ENCODE assay signal across 21 cellular contexts in genomic region chr15:99545605-99546004, GRCh38.
"Had no signal": no experiment of that assay in that cellular context is flagged by ENCODE, and none has a peak within 500 bp of the region (broad histone marks: within the 10 kb centered on the region; RNA-seq: fewer than 3 reads in every experiment).

No MANE protein-coding gene starts in this region.

- DNase-seq: activated CD4-positive, alpha-beta T cell treated with anti-CD3 and anti-CD28 coated beads, Interleukin-2, amount 10 ng/mL, durations not matched to agents 24 days and 14 days; activated CD8-positive, alpha-beta memory T cell treated with anti-CD3 and anti-CD28 coated beads for 24 hours; activated gamma-delta T cell treated with Interleukin-2 at 50 U/mL for 16 hours; activated naive CD8-positive, alpha-beta T cell treated with anti-CD3 and anti-CD28 coated beads, Interleukin-2, amount 10 ng/mL, durations not matched to agents 7 days and 5 days; anterior cingulate cortex; brain microvascular endothelial cell; cortex of kidney; effector memory CD4-positive, alpha-beta T cell; islet precursor cell; mesenchymal stem cell; natural killer cell; stimulated activated CD4-positive, alpha-beta T cell treated with anti-CD3 and anti-CD28 coated beads, Interleukin-4, amount 100 ng/mL, for 24 hours; stimulated activated naive CD4-positive, alpha-beta T cell; substantia nigra; transverse colon had no signal

- H3K27ac ChIP-seq: brain microvascular endothelial cell, neutrophil, right atrium auricular region, skin epidermis, transverse colon, vagina had no signal

- H3K4me1 ChIP-seq: right atrium auricular region, transverse colon, vagina had no signal

- H3K4me3 ChIP-seq: right atrium auricular region, skin epidermis, transverse colon, vagina had no signal

- H3K27me3 ChIP-seq: brain microvascular endothelial cell, neutrophil, right atrium auricular region, transverse colon, vagina had no signal

- H3K36me3 ChIP-seq: brain microvascular endothelial cell, neutrophil, right atrium auricular region, transverse colon, vagina had no signal

- H3K9me3 ChIP-seq: neutrophil, right atrium auricular region, transverse colon, vagina had no signal

- ATAC-seq: left lobe of liver, natural killer cell, WTC11 had no signal
